15 cellular contexts compared by ENCODE assay signal in the genomic region with DNA sequence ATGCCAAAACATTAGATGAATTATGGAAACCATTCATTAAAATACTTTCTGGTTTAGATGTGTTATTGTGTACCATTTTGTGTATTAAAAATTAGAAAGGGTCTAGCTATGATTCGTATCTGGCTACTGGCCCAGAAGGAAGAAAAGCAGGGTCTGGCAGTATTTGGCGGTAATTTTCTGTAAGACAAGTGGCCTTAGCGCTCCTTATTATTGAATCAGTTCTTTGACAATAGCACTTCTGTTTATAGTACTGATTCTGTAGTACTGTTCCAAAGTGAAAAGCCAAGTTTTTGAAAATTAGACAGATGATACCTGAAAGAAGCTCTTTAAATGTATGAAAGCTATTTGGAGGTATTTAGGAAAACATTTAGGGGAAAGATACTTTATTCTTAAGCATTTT.
"Had no signal": no experiment of that assay in that cellular context is flagged by ENCODE, and none has a peak within 500 bp of the region (broad histone marks: within the 10 kb centered on the region; RNA-seq: fewer than 3 reads in every experiment).

No MANE protein-coding gene starts in this region.

- H3K27ac ChIP-seq: breast epithelium, esophagus muscularis mucosa, lower lobe of right lung, VCaP had no signal

- H3K9me3 Mint-ChIP-seq: activated CD8-positive, alpha-beta T cell treated with anti-CD3 and anti-CD28 coated beads for 36 hours; activated naive CD8-positive, alpha-beta T cell treated with anti-CD3 and anti-CD28 coated beads, Interleukin-2, amount 10 ng/mL, durations not matched to agents 7 days and 5 days; mesothelial cell of epicardium had no signal

- H3K4me1 ChIP-seq: esophagus muscularis mucosa had no signal

- H3K27me3 ChIP-seq: breast epithelium, esophagus muscularis mucosa had no signal

- H3K27ac Mint-ChIP-seq: activated CD8-positive, alpha-beta T cell treated with anti-CD3 and anti-CD28 coated beads for 36 hours; activated naive CD8-positive, alpha-beta T cell treated with anti-CD3 and anti-CD28 coated beads, Interleukin-2, amount 10 ng/mL, durations not matched to agents 7 days and 5 days; activated T-cell treated with anti-CD3 and anti-CD28 coated beads, Interleukin-2, amount 50 U/mL, for 72 hours; mesothelial cell of epicardium; naive B cell had no signal

- H3K4me3 ChIP-seq: breast epithelium, esophagus muscularis mucosa, lower lobe of right lung had no signal

- H3K36me3 Mint-ChIP-seq: activated naive CD8-positive, alpha-beta T cell treated with anti-CD3 and anti-CD28 coated beads, Interleukin-2, amount 10 ng/mL, durations not matched to agents 7 days and 5 days; mesothelial cell of epicardium; naive B cell had no signal

- H3K9me3 ChIP-seq: breast epithelium, esophagus muscularis mucosa, lower lobe of right lung had no signal

- ATAC-seq: activated CD8-positive, alpha-beta T cell treated with anti-CD3 and anti-CD28 coated beads for 36 hours; activated T-cell treated with anti-CD3 and anti-CD28 coated beads, Interleukin-2, amount 50 U/mL, for 72 hours; lower lobe of right lung had no signal

- H3K36me3 ChIP-seq: breast epithelium, esophagus muscularis mucosa, lower lobe of right lung had no signal

- DNase-seq: activated CD8-positive, alpha-beta memory T cell treated with anti-CD3 and anti-CD28 coated beads, Interleukin-2, amount 50 U/mL, for 4 hours; activated CD8-positive, alpha-beta T cell treated with anti-CD3 and anti-CD28 coated beads for 36 hours; activated gamma-delta T cell treated with Interleukin-2 at 50 U/mL for 16 hours; activated naive CD8-positive, alpha-beta T cell treated with anti-CD3 and anti-CD28 coated beads, Interleukin-2, amount 10 ng/mL, durations not matched to agents 7 days and 5 days; activated T-cell treated with anti-CD3 and anti-CD28 coated beads, Interleukin-2, amount 50 U/mL, for 72 hours; anterior cingulate cortex; glutamatergic neuron; lower lobe of right lung; naive B cell; posterior cingulate gyrus; small intestine had no signal
